18 cellular contexts compared by ENCODE assay signal in the genomic region with DNA sequence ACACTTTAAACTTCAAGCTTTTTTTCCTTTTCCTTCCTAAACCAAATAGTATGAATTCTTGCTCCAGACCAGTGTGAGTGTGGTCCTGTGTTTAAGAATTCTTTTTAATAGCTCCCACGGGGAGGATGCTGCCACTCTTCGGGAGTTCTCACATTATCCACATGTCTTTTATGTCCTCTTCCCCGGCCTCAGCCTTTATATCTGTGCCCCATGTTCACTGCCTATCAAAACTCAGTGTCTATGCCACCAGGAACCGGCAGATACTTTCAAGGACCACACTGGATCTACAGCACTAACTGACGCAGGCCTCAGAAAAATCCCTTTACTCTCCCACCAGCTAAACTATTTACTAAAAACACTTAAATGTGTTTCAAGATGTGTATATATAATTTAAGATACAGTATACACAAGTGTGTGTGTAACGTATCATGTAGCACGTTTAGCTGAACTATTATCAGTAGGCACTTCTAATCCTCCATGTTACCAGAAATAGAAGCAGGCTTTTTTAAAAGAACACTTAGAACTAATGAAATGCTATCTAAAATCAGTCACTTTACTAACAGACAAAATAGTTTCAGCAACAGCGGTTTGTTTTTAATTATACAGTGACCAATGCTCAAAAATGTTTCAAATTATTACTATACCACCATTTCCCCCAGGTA.
"Had no signal": no experiment of that assay in that cellular context is flagged by ENCODE, and none has a peak within 500 bp of the region (broad histone marks: within the 10 kb centered on the region; RNA-seq: fewer than 3 reads in every experiment).

No MANE protein-coding gene starts in this region.

- ATAC-seq: activated CD8-positive, alpha-beta memory T cell treated with anti-CD3 and anti-CD28 coated beads, Interleukin-2, amount 10 ng/mL, durations not matched to agents 7 days and 5 days; activated T-cell treated with anti-CD3 and anti-CD28 coated beads, Interleukin-2, amount 50 U/mL, for 4 hours; lower lobe of right lung; naive thymus-derived CD4-positive, alpha-beta T cell had no signal

- H3K36me3 ChIP-seq: brain microvascular endothelial cell, SJSA1, thyroid gland had no signal

- H3K27me3 ChIP-seq: brain microvascular endothelial cell, SJSA1, thyroid gland had no signal

- H3K4me1 ChIP-seq: SJSA1 had no signal

- H3K4me3 ChIP-seq: lower lobe of right lung, prostate gland, SJSA1, thyroid gland had no signal

- DNase-seq: activated CD4-positive, alpha-beta T cell treated with anti-CD3 and anti-CD28 coated beads for 1 hour; activated CD4-positive, alpha-beta T cell treated with anti-CD3 and anti-CD28 coated beads, Interleukin-2, amount 50 U/mL, for 48 hours; activated CD8-positive, alpha-beta memory T cell treated with anti-CD3 and anti-CD28 coated beads, Interleukin-2, amount 10 ng/mL, durations not matched to agents 7 days and 5 days; activated gamma-delta T cell; activated T-cell treated with anti-CD3 and anti-CD28 coated beads, Interleukin-2, amount 50 U/mL, for 4 hours; amygdala; brain microvascular endothelial cell; foreskin melanocyte; hippocampal formation; kidney glomerular epithelial cell; lower lobe of right lung; naive thymus-derived CD4-positive, alpha-beta T cell; occipital lobe; stimulated activated CD4-positive, alpha-beta T cell treated with anti-CD3 and anti-CD28 coated beads, Interleukin-4, amount 100 ng/mL, for 4 hours; T-helper 9 cell; thyroid gland had no signal

- H3K9me3 ChIP-seq: lower lobe of right lung, prostate gland, SJSA1, thyroid gland had no signal

- H3K27ac ChIP-seq: brain microvascular endothelial cell, lower lobe of right lung, SJSA1, thyroid gland had no signal
